Comparison of ENCODE assay signal across 14 cellular contexts in the genomic region with DNA sequence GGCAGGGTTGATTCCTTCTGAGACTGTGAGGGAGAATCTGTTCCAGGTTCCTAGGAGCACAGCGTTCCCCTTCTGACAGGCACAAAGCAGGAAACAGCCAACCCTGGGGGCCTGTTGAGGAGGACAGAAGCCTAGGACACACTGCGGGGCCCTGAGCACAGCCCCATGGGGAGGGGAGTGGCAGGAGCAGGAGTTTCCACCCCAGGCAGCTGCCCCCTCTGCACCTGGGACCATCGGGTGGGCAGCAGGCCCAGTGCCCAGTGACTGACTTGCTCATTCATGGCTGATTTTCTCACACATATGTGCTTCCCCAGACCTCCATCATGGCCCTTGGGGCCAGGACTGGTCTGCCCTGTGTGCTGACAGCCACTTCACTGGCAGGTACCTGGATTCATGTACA. TPM values are rescaled to one million over a fixed set of nuclear protein-coding genes. Genes with fewer than 3 reads are reported as not detected.
DNase-seq lines count a peak whose midpoint lies in the region; ATAC-seq and TF ChIP-seq lines count a peak whose summit lies in the region.
"Had no signal": no experiment of that assay in that cellular context is flagged by ENCODE, and none has a peak within 500 bp of the region (broad histone marks: within the 10 kb centered on the region; RNA-seq: fewer than 3 reads in every experiment).

No MANE protein-coding gene starts in this region.

- DNase-seq in stimulated activated naive CD8-positive, alpha-beta T cell treated with anti-CD3 and anti-CD28 coated beads, Interleukin-15, amount 100 ng/mL, for 72 hours, result no peak
- no peak for DNase-seq in stimulated activated naive CD8-positive, alpha-beta T cell treated with anti-CD3 and anti-CD28 coated beads, Interleukin-15, Interleukin-2, amounts not matched to agents 100 U/mL and 50 U/mL, for 24 hours
- DNase-seq in natural killer cell, result no peak
- DNase-seq in sigmoid colon, result peak; percentile 54
- no peak for DNase-seq in cerebellum (ENCODE audit: low spot score)
- no peak for DNase-seq in midbrain (lab: John Stamatoyannopoulos, UW)
- DNase-seq: ACHN; CD4-positive, CD25-positive, alpha-beta regulatory T cell; DMS53; GF-D8 had no signal

- TF ChIP-seq POLR2A in sigmoid colon (IDR thresholded peaks at IDR 0.05), result no peak

- peak overlapping the region in 1 of 2 donors; percentile 82 for H3K27ac Mint-ChIP-seq in stimulated activated naive CD8-positive, alpha-beta T cell treated with anti-CD3 and anti-CD28 coated beads, Interleukin-15, amount 100 ng/mL, for 72 hours
- H3K27ac Mint-ChIP-seq in natural killer cell, result peak overlapping the region; percentile 24 to 29

- peak; percentile 14 for ATAC-seq in stimulated activated naive CD8-positive, alpha-beta T cell treated with anti-CD3 and anti-CD28 coated beads, Interleukin-15, amount 100 ng/mL, for 72 hours
- no peak for ATAC-seq in stimulated activated naive CD8-positive, alpha-beta T cell treated with anti-CD3 and anti-CD28 coated beads, Interleukin-15, Interleukin-2, amounts not matched to agents 100 U/mL and 50 U/mL, for 24 hours
- no peak for ATAC-seq in natural killer cell
- ATAC-seq in GM18873 (IDR thresholded peaks at IDR 0.05; ENCODE audit: low FRiP score, unreplicated experiment), result no peak
- ATAC-seq: HCT116 had no signal

- no peaks in the 10 kb centered on the region for H3K4me1 Mint-ChIP-seq in stimulated activated naive CD8-positive, alpha-beta T cell treated with anti-CD3 and anti-CD28 coated beads, Interleukin-15, amount 100 ng/mL, for 72 hours
- peaks cover 6 to 16% of the 10 kb centered on the region in 2 donors for H3K4me1 Mint-ChIP-seq in natural killer cell

- H3K4me3 ChIP-seq in sigmoid colon, result no peak overlapping the region
- H3K4me3 ChIP-seq: BLaER1 treated with 17β-estradiol and CSF1 and Interleukin-3, amounts not matched to agents 10 nM and 100 nM had no signal

- no peaks in the 10 kb centered on the region for H3K9me3 ChIP-seq in sigmoid colon

- 93 to 94% methylated on average over 3 of the region's 3 CpGs for WGBS in sigmoid colon, 2 donors

- intact Hi-C loops in natural killer cell (cut with micrococcal nuclease), result no loop called here
- intact Hi-C loops in sigmoid colon (cut with DNase I), result no loop called here

- no peak overlapping the region for H3K4me3 Mint-ChIP-seq in stimulated activated naive CD8-positive, alpha-beta T cell treated with anti-CD3 and anti-CD28 coated beads, Interleukin-15, amount 100 ng/mL, for 72 hours
- H3K4me3 Mint-ChIP-seq in natural killer cell, result no peak overlapping the region
- H3K4me3 Mint-ChIP-seq: CD4-positive, CD25-positive, alpha-beta regulatory T cell had no signal

- no peaks in the 10 kb centered on the region for H3K27me3 ChIP-seq in sigmoid colon
- H3K27me3 ChIP-seq: BLaER1 treated with 17β-estradiol and CSF1 and Interleukin-3, amounts not matched to agents 10 nM and 100 nM had no signal

- H3K27ac ChIP-seq in sigmoid colon, result no peak overlapping the region
- H3K27ac ChIP-seq: BLaER1 treated with 17β-estradiol and CSF1 and Interleukin-3, amounts not matched to agents 10 nM and 100 nM; HL-60 had no signal

- TF ChIP-seq EP300 in sigmoid colon (IDR thresholded peaks at IDR 0.05), result no peak

- peaks cover 0 to 7% of the 10 kb centered on the region in 2 donors for H3K9me3 Mint-ChIP-seq in stimulated activated naive CD8-positive, alpha-beta T cell treated with anti-CD3 and anti-CD28 coated beads, Interleukin-15, amount 100 ng/mL, for 72 hours
- H3K9me3 Mint-ChIP-seq in natural killer cell, result no peaks in the 10 kb centered on the region
- H3K9me3 Mint-ChIP-seq: CD4-positive, CD25-positive, alpha-beta regulatory T cell had no signal

- TF ChIP-seq CTCF in natural killer cell (IDR thresholded peaks at IDR 0.05), result no peak
- no peak for TF ChIP-seq CTCF in sigmoid colon (IDR thresholded peaks at IDR 0.05)

- H3K36me3 ChIP-seq in sigmoid colon, result no peaks in the 10 kb centered on the region

- H3K4me1 ChIP-seq in sigmoid colon, result no peaks in the 10 kb centered on the region
- H3K4me1 ChIP-seq: BLaER1 treated with 17β-estradiol and CSF1 and Interleukin-3, amounts not matched to agents 10 nM and 100 nM had no signal

- H3K36me3 Mint-ChIP-seq in natural killer cell, result no peaks in the 10 kb centered on the region

- H3K27me3 Mint-ChIP-seq in stimulated activated naive CD8-positive, alpha-beta T cell treated with anti-CD3 and anti-CD28 coated beads, Interleukin-15, amount 100 ng/mL, for 72 hours, result no peaks in the 10 kb centered on the region
- no peaks in the 10 kb centered on the region for H3K27me3 Mint-ChIP-seq in natural killer cell (ENCODE audit: low read depth in 2 of 2)
- H3K27me3 Mint-ChIP-seq: CD4-positive, CD25-positive, alpha-beta regulatory T cell had no signal

RNA-seq across cellular contexts. Expression of a gene that starts 6.2 kb away (rescaled TPM):
- 1 to 10 TPM; 1.4 to 4.5 (median 3.0) TPM for total RNA-seq in natural killer cell
- total RNA-seq in sigmoid colon, result 1 to 10 TPM in 2 of 4 donors, under 1 TPM in 1, not detected in 1; 0.99 to 1.9 (median 1.1) TPM
- under 1 TPM in 1 of 3 donors, not detected in 2; 0.58 TPM for polyA plus RNA-seq in sigmoid colon
- total RNA-seq in cerebellum, result 0.91 TPM
- polyA plus RNA-seq: CD4-positive, CD25-positive, alpha-beta regulatory T cell had no signal
